Comparison of ENCODE assay signal across 31 cellular contexts in the genomic region with DNA sequence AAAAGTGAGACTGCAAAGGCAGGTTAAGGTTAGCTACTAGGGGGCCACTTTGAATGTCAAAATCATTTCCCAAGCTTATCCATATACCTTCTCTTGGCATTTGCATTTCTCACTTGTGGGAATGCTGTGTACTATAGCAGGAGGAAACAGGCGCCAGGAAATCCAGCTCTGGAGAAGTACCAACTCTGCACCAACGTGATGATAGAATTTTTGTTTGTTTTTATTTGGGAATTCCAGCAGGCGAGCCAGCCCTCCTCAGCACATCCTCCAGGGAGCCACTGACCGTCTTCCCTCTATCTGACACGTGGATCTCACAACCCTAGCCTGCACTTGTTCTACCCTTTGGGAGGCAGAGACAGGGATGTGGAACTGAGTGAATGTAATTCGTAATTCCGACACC.
"Had no signal": no experiment of that assay in that cellular context is flagged by ENCODE, and none has a peak within 500 bp of the region (broad histone marks: within the 10 kb centered on the region; RNA-seq: fewer than 3 reads in every experiment).

No MANE protein-coding gene starts in this region.

- H3K27ac ChIP-seq: brain microvascular endothelial cell, cardiac muscle cell, KMS-11, Peyer's patch, WERI-Rb-1 had no signal

- H3K4me3 Mint-ChIP-seq: activated CD8-positive, alpha-beta T cell treated with anti-CD3 and anti-CD28 coated beads for 36 hours; activated naive CD8-positive, alpha-beta T cell treated with anti-CD3 and anti-CD28 coated beads for 36 hours; activated T-cell treated with anti-CD3 and anti-CD28 coated beads, Interleukin-2, amount 50 U/mL, for 72 hours; activated T-helper 17 cell treated with anti-CD3 and anti-CD28 coated beads, Interleukin-2, amount 50 U/mL, for 72 hours; central memory CD8-positive, alpha-beta T cell; T-cell; T-helper 17 cell had no signal

- H3K27me3 Mint-ChIP-seq: activated CD8-positive, alpha-beta T cell treated with anti-CD3 and anti-CD28 coated beads for 36 hours; activated naive CD8-positive, alpha-beta T cell treated with anti-CD3 and anti-CD28 coated beads for 36 hours; activated T-helper 17 cell treated with anti-CD3 and anti-CD28 coated beads, Interleukin-2, amount 50 U/mL, for 72 hours; central memory CD8-positive, alpha-beta T cell; T-helper 17 cell had no signal

- H3K9me3 Mint-ChIP-seq: activated naive CD8-positive, alpha-beta T cell treated with anti-CD3 and anti-CD28 coated beads for 36 hours had no signal

- H3K4me1 Mint-ChIP-seq: activated naive CD8-positive, alpha-beta T cell treated with anti-CD3 and anti-CD28 coated beads for 36 hours; activated T-helper 17 cell treated with anti-CD3 and anti-CD28 coated beads, Interleukin-2, amount 50 U/mL, for 72 hours; central memory CD8-positive, alpha-beta T cell; T-cell; T-helper 17 cell had no signal

- H3K36me3 Mint-ChIP-seq: activated naive CD8-positive, alpha-beta T cell treated with anti-CD3 and anti-CD28 coated beads for 36 hours; T-cell had no signal

- H3K27ac Mint-ChIP-seq: activated CD8-positive, alpha-beta T cell treated with anti-CD3 and anti-CD28 coated beads for 36 hours; activated naive CD8-positive, alpha-beta T cell treated with anti-CD3 and anti-CD28 coated beads for 36 hours; activated T-cell treated with anti-CD3 and anti-CD28 coated beads, Interleukin-2, amount 50 U/mL, for 72 hours; activated T-helper 17 cell treated with anti-CD3 and anti-CD28 coated beads, Interleukin-2, amount 50 U/mL, for 72 hours; T-cell; T-helper 17 cell had no signal

- H3K4me1 ChIP-seq: Peyer's patch had no signal

- H3K4me2 ChIP-seq: KMS-11 had no signal

- H3K4me3 ChIP-seq: cardiac muscle cell, Peyer's patch had no signal

- H3K27me3 ChIP-seq: brain microvascular endothelial cell, cardiac muscle cell, Peyer's patch had no signal

- DNase-seq: activated CD4-positive, alpha-beta T cell treated with anti-CD3 and anti-CD28 coated beads for 1 hour; activated CD4-positive, alpha-beta T cell treated with anti-CD3 and anti-CD28 coated beads for 48 hours; activated CD4-positive, CD25-positive, alpha-beta regulatory T cell; activated CD8-positive, alpha-beta T cell treated with anti-CD3 and anti-CD28 coated beads for 36 hours; activated effector memory CD4-positive, alpha-beta T cell treated with anti-CD3 and anti-CD28 coated beads, Interleukin-2, amount 50 U/mL, for 16 hours; activated naive CD4-positive, alpha-beta T cell; activated naive CD4-positive, alpha-beta T cell treated with anti-CD3 and anti-CD28 coated beads, Interleukin-2, amount 50 U/mL, for 16 hours; activated naive CD8-positive, alpha-beta T cell treated with anti-CD3 and anti-CD28 coated beads for 36 hours; activated T-cell treated with anti-CD3 and anti-CD28 coated beads, Interleukin-2, amount 50 U/mL, for 1 hour; activated T-cell treated with anti-CD3 and anti-CD28 coated beads, Interleukin-2, amount 50 U/mL, for 72 hours; amniotic stem cell; aorta; brain microvascular endothelial cell; NCI-H1105; NCI-H1417 treated with DMSO at 0.1 percent for 48 hours; NCI-H187 treated with DMSO at 0.1 percent for 48 hours; NCI-H2081; NCI-H226; NCI-H446 treated with DMSO at 0.1 percent for 48 hours; NCI-H524 treated with DMSO at 0.1 percent for 48 hours; Peyer's patch; RPMI8226; SIG-M5; T-cell; T-helper 17 cell; T-helper 9 cell; WERI-Rb-1 had no signal

- H3K9ac ChIP-seq: KMS-11 had no signal

- H3K36me3 ChIP-seq: brain microvascular endothelial cell, cardiac muscle cell, Peyer's patch, WERI-Rb-1 had no signal

- H3K9me3 ChIP-seq: Peyer's patch had no signal
